11 cellular contexts compared by ENCODE assay signal in genomic region chr19:40057166-40057565, GRCh38. TPM values are rescaled to one million over a fixed set of nuclear protein-coding genes. Genes with fewer than 3 reads are reported as not detected.
DNase-seq lines count a peak whose midpoint lies in the region; ATAC-seq and TF ChIP-seq lines count a peak whose summit lies in the region.
"Had no signal": no experiment of that assay in that cellular context is flagged by ENCODE, and none has a peak within 500 bp of the region (broad histone marks: within the 10 kb centered on the region; RNA-seq: fewer than 3 reads in every experiment).

No MANE protein-coding gene starts in this region.

- peaks cover 7% of the 10 kb centered on the region for H3K79me2 ChIP-seq in H9 (ENCODE audit: insufficient read depth, low read length)

- no peaks in the 10 kb centered on the region for H3K9me3 ChIP-seq in CD8-positive, alpha-beta T cell (ENCODE audit: low read length)
- no peaks in the 10 kb centered on the region for H3K9me3 ChIP-seq in H9 (ENCODE audit: control insufficient read depth, low read depth, low read length)

- no peak overlapping the region for H3K4ac ChIP-seq in H9 (ENCODE audit: low read depth, low read length)

- H3K4me3 ChIP-seq in CD8-positive, alpha-beta T cell (ENCODE audit: low read depth, low read length): no peak overlapping the region
- H3K4me3 ChIP-seq: mucosa of descending colon had no signal

- CTCF ChIA-PET in CD8-positive, alpha-beta T cell (lab: Charles Lee): no interaction called here

- peaks cover 4% of the 10 kb centered on the region for H3K79me1 ChIP-seq in H9 (ENCODE audit: insufficient read depth, low read depth, low read length, poor library complexity, severe bottlenecking)

- H3K18ac ChIP-seq in H9 (ENCODE audit: insufficient read length, low read depth, low read length): no peak overlapping the region

- no peak overlapping the region for H2AK5ac ChIP-seq in H9 (ENCODE audit: insufficient read length, low read length)

- no peaks in the 10 kb centered on the region for H3K27me3 ChIP-seq in CD8-positive, alpha-beta T cell (ENCODE audit: insufficient read depth, low read length)
- H3K27me3 ChIP-seq in H9 (ENCODE audit: insufficient read depth, low read length): no peaks in the 10 kb centered on the region

- H3K27me3 Mint-ChIP-seq in CD8-positive, alpha-beta T cell (ENCODE audit: low read depth): peaks cover 8% of the 10 kb centered on the region
- H3K27me3 Mint-ChIP-seq in H9 (ENCODE audit: low read depth) (peaks cover 8% of the 10 kb centered on the region), naive B cell (peaks cover 0 to 12% (median 9%) of the 10 kb centered on the region in 3 donors)
- peaks cover 12% of the 10 kb centered on the region for H3K27me3 Mint-ChIP-seq in activated T-helper 1 cell treated with anti-CD3 and anti-CD28 coated beads, Interleukin-12 subunit alpha, Interleukin-12 subunit beta, Interleukin-2, Interleukin-4 antibody, amounts not matched to agents 30 ng/mL and 10 ng/mL and 1 ng/mL, durations not matched to agents 14 hours and 24 hours and 36 hours (ENCODE audit: insufficient read depth)

- H2BK15ac ChIP-seq in H9 (ENCODE audit: low read depth, low read length): no peak overlapping the region

- intact Hi-C loops in CD8-positive, alpha-beta T cell (cut with DNase I, micrococcal nuclease): loop anchor here in 1 of 2 experiments (2.0 kb wide), 2 partner anchors 134 to 228 kb away; partner anchors contain the start of genes AKT2 and MAP3K10
- intact Hi-C loops in activated T-helper 1 cell treated with anti-CD3 and anti-CD28 coated beads, Interleukin-12 subunit alpha, Interleukin-12 subunit beta, Interleukin-2, Interleukin-4 antibody, amounts not matched to agents 30 ng/mL and 10 ng/mL and 1 ng/mL, durations not matched to agents 14 hours and 24 hours and 36 hours (cut with micrococcal nuclease): no loop called here

- no peak overlapping the region for H3K27ac ChIP-seq in CD8-positive, alpha-beta T cell (ENCODE audit: low read depth, low read length)
- no peak overlapping the region for H3K27ac ChIP-seq in H9 (ENCODE audit: insufficient read length, low read depth, low read length)

- H3K9ac ChIP-seq in H9 (ENCODE audit: extremely low read depth, insufficient read length, low read length): no peak overlapping the region

- H4K5ac ChIP-seq in H9 (ENCODE audit: insufficient read length, low read depth, low read length): no peak overlapping the region

- WGBS in H9 (ENCODE audit: extremely low coverage, insufficient read length, low lambda C conversion rate): no CpG with 5 or more reads among the region's 1 CpG

- no peak overlapping the region for H3K56ac ChIP-seq in H9 (ENCODE audit: insufficient read length, low read depth, low read length)

- no peak overlapping the region for H2AFZ ChIP-seq in H9 (ENCODE audit: low read length)

- no peaks in the 10 kb centered on the region for H3K36me3 ChIP-seq in CD8-positive, alpha-beta T cell (ENCODE audit: insufficient read depth, low read length)

- H2BK12ac ChIP-seq in H9 (ENCODE audit: insufficient read length, low read depth, low read length): no peak overlapping the region

- H4K20me1 ChIP-seq in H9 (ENCODE audit: control insufficient read depth, insufficient read depth, insufficient read length): no peaks in the 10 kb centered on the region

- no peak overlapping the region for H3K23ac ChIP-seq in H9 (ENCODE audit: insufficient read length, low read depth, low read length)

- H2BK120ac ChIP-seq in H9 (ENCODE audit: low read depth, low read length, poor library complexity, severe bottlenecking): no peak overlapping the region

- no peak for ATAC-seq in CD8-positive, alpha-beta T cell
- ATAC-seq in naive B cell (ENCODE audit: low read depth in 2 of 2): no peak
- ATAC-seq in HG02763 (IDR thresholded peaks at IDR 0.05; ENCODE audit: unreplicated experiment): no peak
- ATAC-seq: mucosa of descending colon had no signal

- no peak overlapping the region for H3T11ph ChIP-seq in H9 (ENCODE audit: low read length)

- H3K14ac ChIP-seq in H9 (ENCODE audit: insufficient read depth, low read length): no peak overlapping the region

- peaks cover 31% of the 10 kb centered on the region for H3K36me3 Mint-ChIP-seq in CD8-positive, alpha-beta T cell
- H3K36me3 Mint-ChIP-seq in H9 (ENCODE audit: insufficient read depth in 1 of 3, low read depth in 3 of 3) (peaks cover 5 to 12% (median 6%) of the 10 kb centered on the region in 3 experiments; a peak in 6 of 7 replicates), naive B cell (peaks cover 13 to 31% of the 10 kb centered on the region in 2 donors)
- H3K36me3 Mint-ChIP-seq in activated T-helper 1 cell treated with anti-CD3 and anti-CD28 coated beads, Interleukin-12 subunit alpha, Interleukin-12 subunit beta, Interleukin-2, Interleukin-4 antibody, amounts not matched to agents 30 ng/mL and 10 ng/mL and 1 ng/mL, durations not matched to agents 14 hours and 24 hours and 36 hours (ENCODE audit: low read depth): peaks cover 17% of the 10 kb centered on the region

- H4K91ac ChIP-seq in H9 (ENCODE audit: insufficient read length, low read depth, low read length): no peak overlapping the region

- no peak overlapping the region for H3K4me2 ChIP-seq in H9 (ENCODE audit: insufficient read depth, insufficient read length, low read length)

- peaks cover 17% of the 10 kb centered on the region for H3K9me3 Mint-ChIP-seq in CD8-positive, alpha-beta T cell
- H3K9me3 Mint-ChIP-seq in H9 (peaks cover 29 to 33% of the 10 kb centered on the region in 2 experiments), naive B cell (peaks cover 15 to 30% (median 22%) of the 10 kb centered on the region in 7 donors)
- peaks cover 52% of the 10 kb centered on the region for H3K9me3 Mint-ChIP-seq in activated T-helper 1 cell treated with anti-CD3 and anti-CD28 coated beads, Interleukin-12 subunit alpha, Interleukin-12 subunit beta, Interleukin-2, Interleukin-4 antibody, amounts not matched to agents 30 ng/mL and 10 ng/mL and 1 ng/mL, durations not matched to agents 14 hours and 24 hours and 36 hours

- no peak overlapping the region for H2BK20ac ChIP-seq in H9 (ENCODE audit: low read depth, low read length, poor library complexity, severe bottlenecking)

- no peak overlapping the region for H2BK5ac ChIP-seq in H9 (ENCODE audit: insufficient read length, low read length)

- no peak overlapping the region for H3K27ac Mint-ChIP-seq in CD8-positive, alpha-beta T cell
- H3K27ac Mint-ChIP-seq in H9: no peak overlapping the region
- H3K27ac Mint-ChIP-seq in activated T-helper 1 cell treated with anti-CD3 and anti-CD28 coated beads, Interleukin-12 subunit alpha, Interleukin-12 subunit beta, Interleukin-2, Interleukin-4 antibody, amounts not matched to agents 30 ng/mL and 10 ng/mL and 1 ng/mL, durations not matched to agents 14 hours and 24 hours and 36 hours: no peak overlapping the region
- peak overlapping the region in 1 of 6 donors; percentile 97 for H3K27ac Mint-ChIP-seq in naive B cell

- peak overlapping the region; percentile 100 for H3K4me3 Mint-ChIP-seq in CD8-positive, alpha-beta T cell
- H3K4me3 Mint-ChIP-seq in H9 (peak overlapping the region; percentile 96 to 99; a peak in 2 of 5 replicates), naive B cell (peak overlapping the region in 6 of 8 donors; percentile 40 to 100 (median 99))
- peak overlapping the region; percentile 97 for H3K4me3 Mint-ChIP-seq in activated T-helper 1 cell treated with anti-CD3 and anti-CD28 coated beads, Interleukin-12 subunit alpha, Interleukin-12 subunit beta, Interleukin-2, Interleukin-4 antibody, amounts not matched to agents 30 ng/mL and 10 ng/mL and 1 ng/mL, durations not matched to agents 14 hours and 24 hours and 36 hours

- DNase-seq in CD8-positive, alpha-beta T cell: no peak
- DNase-seq in H9: no peak
- DNase-seq in activated T-helper 1 cell treated with anti-CD3 and anti-CD28 coated beads, Interleukin-12 subunit alpha, Interleukin-12 subunit beta, Interleukin-2, Interleukin-4 antibody, amounts not matched to agents 30 ng/mL and 10 ng/mL and 1 ng/mL, durations not matched to agents 14 hours and 24 hours and 36 hours (ENCODE audit: low spot score): no peak
- DNase-seq in naive B cell: no peak
- DNase-seq in NCI-H1092 (lab: John Stamatoyannopoulos, UW): no peak
- no peak for DNase-seq in SKM-1 treated with dmso at 0.1 percent for 144 hours (lab: John Stamatoyannopoulos, UW; ENCODE audit: unreplicated experiment)
- no peak for DNase-seq in AG20443 (ENCODE audit: low spot score)
- DNase-seq: mucosa of descending colon, NCI-H1048, NCI-H226 had no signal

- H4K8ac ChIP-seq in H9 (replicated peaks; ENCODE audit: insufficient read length, low read depth, low read length): no peak overlapping the region

- no peak for TF ChIP-seq CTCF in CD8-positive, alpha-beta T cell (IDR thresholded peaks at IDR 0.05)
- TF ChIP-seq CTCF in H9 (conservative IDR thresholded peaks at IDR 0.05): no peak

- H3K4me1 Mint-ChIP-seq in CD8-positive, alpha-beta T cell (ENCODE audit: low read depth): peaks cover 51% of the 10 kb centered on the region
- H3K4me1 Mint-ChIP-seq in H9 (peaks cover 12 to 17% of the 10 kb centered on the region in 2 experiments), naive B cell (peaks cover 28 to 47% (median 44%) of the 10 kb centered on the region in 3 donors)
- H3K4me1 Mint-ChIP-seq in activated T-helper 1 cell treated with anti-CD3 and anti-CD28 coated beads, Interleukin-12 subunit alpha, Interleukin-12 subunit beta, Interleukin-2, Interleukin-4 antibody, amounts not matched to agents 30 ng/mL and 10 ng/mL and 1 ng/mL, durations not matched to agents 14 hours and 24 hours and 36 hours (ENCODE audit: low read depth): peaks cover 42% of the 10 kb centered on the region

- POLR2A ChIA-PET in CD8-positive, alpha-beta T cell (lab: Charles Lee): interaction anchor here (0.5 to 0.6 kb wide), 2 partner anchors 145 to 612 kb away, joined by 3 to 4 read pairs; no protein-coding TSS in a partner anchor

- peaks cover 8% of the 10 kb centered on the region for H3K23me2 ChIP-seq in H9 (ENCODE audit: insufficient read length, low read depth, low read length, poor library complexity, severe bottlenecking)

- peaks cover 21% of the 10 kb centered on the region for H3K4me1 ChIP-seq in CD8-positive, alpha-beta T cell (ENCODE audit: insufficient read depth, low read length)
- no peaks in the 10 kb centered on the region for H3K4me1 ChIP-seq in H9 (ENCODE audit: insufficient read depth, low read length)

RNA-seq across cellular contexts. Expression of gene ZNF780B, which starts 1.1 kb away (rescaled TPM):
- total RNA-seq in CD8-positive, alpha-beta T cell: 10 to 100 TPM in 1 of 2 experiments, 1 to 10 TPM in 1; 9.8 to 14.8 TPM
- 23.3 and 31.9 TPM in 2 replicates for total RNA-seq in H9 (2021)
- total RNA-seq in activated T-helper 1 cell treated with anti-CD3 and anti-CD28 coated beads, Interleukin-12 subunit alpha, Interleukin-12 subunit beta, Interleukin-2, Interleukin-4 antibody, amounts not matched to agents 30 ng/mL and 10 ng/mL and 1 ng/mL, durations not matched to agents 14 hours and 24 hours and 36 hours: 25.8 and 29.0 TPM in 2 replicates
- 10 to 100 TPM in 4 of 6 donors, 1 to 10 TPM in 2; 2.5 to 18.4 (median 13.8) TPM for polyA plus RNA-seq in naive B cell (ENCODE audit: low read depth in 6 of 6)

RNA-seq across cellular contexts. Expression of gene ZNF780A, which starts 33.6 kb away (rescaled TPM):
- 10 to 100 TPM; 10.6 to 11.6 TPM for total RNA-seq in CD8-positive, alpha-beta T cell
- total RNA-seq in H9 (2021): 16.7 and 18.7 TPM in 2 replicates
- 14.8 and 16.7 TPM in 2 replicates for total RNA-seq in activated T-helper 1 cell treated with anti-CD3 and anti-CD28 coated beads, Interleukin-12 subunit alpha, Interleukin-12 subunit beta, Interleukin-2, Interleukin-4 antibody, amounts not matched to agents 30 ng/mL and 10 ng/mL and 1 ng/mL, durations not matched to agents 14 hours and 24 hours and 36 hours
- polyA plus RNA-seq in naive B cell (ENCODE audit: low read depth in 6 of 6): 10 to 100 TPM; 13.3 to 34.7 (median 18.4) TPM
